ENCODE assay signal across 17 cellular contexts in the genomic region with DNA sequence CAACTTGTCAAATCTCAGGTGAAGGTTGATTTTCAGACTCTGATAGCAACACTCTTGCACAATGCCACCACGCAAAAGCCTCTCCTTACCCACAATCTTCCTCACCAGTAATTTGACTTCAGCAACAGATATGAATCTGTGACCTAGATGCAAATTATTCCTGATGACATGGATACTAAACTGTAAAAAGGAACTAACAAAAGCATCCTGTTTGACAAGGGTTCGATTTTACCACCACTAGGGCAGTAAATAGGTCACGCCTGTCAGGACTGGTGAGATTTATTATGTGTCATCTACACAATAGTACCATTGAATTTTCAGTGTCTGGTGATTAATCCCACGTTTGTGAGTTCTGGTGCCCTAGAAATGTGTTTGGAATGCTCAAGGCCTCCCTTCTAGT.
A peak's percentile ranks its signal among the peaks of the same experiment; 100 is the strongest.
DNase-seq lines count a peak whose midpoint lies in the region; ATAC-seq and TF ChIP-seq lines count a peak whose summit lies in the region.
"Had no signal": no experiment of that assay in that cellular context is flagged by ENCODE, and none has a peak within 500 bp of the region (broad histone marks: within the 10 kb centered on the region; RNA-seq: fewer than 3 reads in every experiment).

No MANE protein-coding gene starts in this region.

- no peak overlapping the region for H3K4me3 Mint-ChIP-seq in type B pancreatic cell
- H3K4me3 Mint-ChIP-seq in activated CD4-positive, alpha-beta T cell treated with anti-CD3 and anti-CD28 coated beads, Interleukin-2, amount 10 ng/mL, durations not matched to agents 24 days and 14 days: no peak overlapping the region
- H3K4me3 Mint-ChIP-seq: activated T-cell treated with anti-CD3 and anti-CD28 coated beads, Interleukin-2, amount 50 U/mL, for 24 hours; central memory CD8-positive, alpha-beta T cell; T-helper 1 cell treated with Interleukin-12 subunit alpha and Interleukin-12 subunit beta and Interleukin-4 antibody, amounts not matched to agents 30 μg/mL and 1 μg/mL, for 36 hours had no signal

- H3F3A ChIP-seq in SK-N-SH (replicated peaks; ENCODE audit: insufficient read depth): no peaks in the 10 kb centered on the region

- TF ChIP-seq CTCF in SK-N-SH (IDR thresholded peaks at IDR 0.05): no peak
- TF ChIP-seq CTCF in foreskin fibroblast (IDR thresholded peaks at IDR 0.05; ENCODE audit: low read depth, low read length): no peak
- peak; percentile 46 for TF ChIP-seq CTCF in type B pancreatic cell (conservative IDR thresholded peaks at IDR 0.05)

- H3K36me3 ChIP-seq in SK-N-SH (replicated peaks in 1 of 2; ENCODE audit: control insufficient read depth in 1 of 2, insufficient read depth in 2 of 2, low read length in 1 of 2): no peaks in the 10 kb centered on the region
- H3K36me3 ChIP-seq: lower lobe of right lung, neutrophil had no signal

- WGBS in SK-N-SH (ENCODE audit: low lambda C conversion rate): 67% methylated on average over 4 of the region's 4 CpGs

- no peaks in the 10 kb centered on the region for H3K27me3 ChIP-seq in SK-N-SH (ENCODE audit: insufficient read depth)
- H3K27me3 ChIP-seq: neutrophil had no signal

- peak overlapping the region; percentile 37 for H3K27ac Mint-ChIP-seq in type B pancreatic cell
- no peak overlapping the region for H3K27ac Mint-ChIP-seq in activated CD4-positive, alpha-beta T cell treated with anti-CD3 and anti-CD28 coated beads, Interleukin-2, amount 10 ng/mL, durations not matched to agents 24 days and 14 days
- H3K27ac Mint-ChIP-seq: activated T-cell treated with anti-CD3 and anti-CD28 coated beads, Interleukin-2, amount 50 U/mL, for 24 hours; T-helper 1 cell treated with Interleukin-12 subunit alpha and Interleukin-12 subunit beta and Interleukin-4 antibody, amounts not matched to agents 30 μg/mL and 1 μg/mL, for 36 hours had no signal

- H3K27me3 Mint-ChIP-seq in type B pancreatic cell: no peaks in the 10 kb centered on the region
- no peaks in the 10 kb centered on the region for H3K27me3 Mint-ChIP-seq in activated CD4-positive, alpha-beta T cell treated with anti-CD3 and anti-CD28 coated beads, Interleukin-2, amount 10 ng/mL, durations not matched to agents 24 days and 14 days
- H3K27me3 Mint-ChIP-seq: central memory CD8-positive, alpha-beta T cell had no signal

- H3K4me3 ChIP-seq in SK-N-SH (ENCODE audit: low read depth in 2 of 2, low read length in 1 of 2): no peak overlapping the region
- no peak overlapping the region for H3K4me3 ChIP-seq in foreskin fibroblast (ENCODE audit: low read depth in 1 of 2, low read length in 2 of 2)
- H3K4me3 ChIP-seq: lower lobe of right lung, smooth muscle cell had no signal

- no peaks in the 10 kb centered on the region for H4K20me1 ChIP-seq in SK-N-SH (ENCODE audit: insufficient read depth)

- peaks cover 6% of the 10 kb centered on the region for H3K9me3 Mint-ChIP-seq in type B pancreatic cell
- no peaks in the 10 kb centered on the region for H3K9me3 Mint-ChIP-seq in activated CD4-positive, alpha-beta T cell treated with anti-CD3 and anti-CD28 coated beads, Interleukin-2, amount 10 ng/mL, durations not matched to agents 24 days and 14 days
- H3K9me3 Mint-ChIP-seq: activated T-cell treated with anti-CD3 and anti-CD28 coated beads, Interleukin-2, amount 50 U/mL, for 24 hours; central memory CD8-positive, alpha-beta T cell; T-helper 1 cell treated with Interleukin-12 subunit alpha and Interleukin-12 subunit beta and Interleukin-4 antibody, amounts not matched to agents 30 μg/mL and 1 μg/mL, for 36 hours had no signal

- no peaks in the 10 kb centered on the region for H3K9me2 ChIP-seq in SK-N-SH

- POLR2A ChIA-PET in SK-N-SH (lab: Yijun Ruan, JAX): no interaction called here

- H3K4me1 Mint-ChIP-seq in type B pancreatic cell (ENCODE audit: unreplicated experiment): peaks cover 27% of the 10 kb centered on the region
- H3K4me1 Mint-ChIP-seq in activated CD4-positive, alpha-beta T cell treated with anti-CD3 and anti-CD28 coated beads, Interleukin-2, amount 10 ng/mL, durations not matched to agents 24 days and 14 days: no peaks in the 10 kb centered on the region
- H3K4me1 Mint-ChIP-seq: central memory CD8-positive, alpha-beta T cell had no signal

- no peaks in the 10 kb centered on the region for H3K79me2 ChIP-seq in SK-N-SH (ENCODE audit: insufficient read depth)

- no peak for DNase-seq in SK-N-SH
- peak; percentile 27 for DNase-seq in NCI-H774 (lab: John Stamatoyannopoulos, UW)
- DNase-seq in foreskin fibroblast: peak; percentile 35 to 47
- no peak for DNase-seq in type B pancreatic cell (ENCODE audit: extremely low spot score, unreplicated experiment)
- DNase-seq in mesenteric fat pad (ENCODE audit: low spot score): no peak
- DNase-seq in activated CD4-positive, alpha-beta T cell treated with anti-CD3 and anti-CD28 coated beads, Interleukin-2, amount 10 ng/mL, durations not matched to agents 24 days and 14 days: no peak
- DNase-seq in DMS 273 (lab: John Stamatoyannopoulos, UW; ENCODE audit: unreplicated experiment): no peak
- DNase-seq: activated T-cell treated with anti-CD3 and anti-CD28 coated beads, Interleukin-2, amount 50 U/mL, for 24 hours; Caco-2; erythroblast; lower lobe of right lung; NCI-H2171 had no signal

- intact Hi-C loops in activated CD4-positive, alpha-beta T cell treated with anti-CD3 and anti-CD28 coated beads, Interleukin-2, amount 10 ng/mL, durations not matched to agents 24 days and 14 days (cut with micrococcal nuclease): no loop called here

- peaks cover 4% of the 10 kb centered on the region for H3K36me3 Mint-ChIP-seq in type B pancreatic cell
- no peaks in the 10 kb centered on the region for H3K36me3 Mint-ChIP-seq in activated CD4-positive, alpha-beta T cell treated with anti-CD3 and anti-CD28 coated beads, Interleukin-2, amount 10 ng/mL, durations not matched to agents 24 days and 14 days (ENCODE audit: low read depth)

- no peak overlapping the region for H2AFZ ChIP-seq in SK-N-SH (ENCODE audit: low read depth)

- H3K9me3 ChIP-seq in SK-N-SH: no peaks in the 10 kb centered on the region
- H3K9me3 ChIP-seq: Caco-2, lower lobe of right lung, neutrophil had no signal

- no peak overlapping the region for H3K27ac ChIP-seq in SK-N-SH (ENCODE audit: low read depth in 2 of 2, low read length in 1 of 2)
- H3K27ac ChIP-seq: lower lobe of right lung, neutrophil had no signal

- no peak for ATAC-seq in SK-N-SH treated with all-trans-retinoic acid at 6 μM for 48 hours
- ATAC-seq: lower lobe of right lung had no signal

- TF ChIP-seq EP300 in SK-N-SH (IDR thresholded peaks at IDR 0.05; ENCODE audit: borderline replicate concordance in 1 of 2, low read depth in 1 of 2, low read length in 1 of 2): no peak

- H3K4me2 ChIP-seq in SK-N-SH: no peak overlapping the region
- H3K4me2 ChIP-seq: smooth muscle cell had no signal

- no peak overlapping the region for H3K9ac ChIP-seq in SK-N-SH

- H3K4me1 ChIP-seq in SK-N-SH (ENCODE audit: control insufficient read depth in 1 of 2, insufficient read depth in 2 of 2, low read depth in 1 of 2, low read length in 1 of 2): no peaks in the 10 kb centered on the region
- H3K4me1 ChIP-seq: lower lobe of right lung had no signal

- CTCF ChIA-PET in SK-N-SH (lab: Yijun Ruan, JAX): interaction anchor here (0.9 to 1.3 kb wide), 2 partner anchors 11 to 167 kb away, joined by 3 read pairs; no protein-coding TSS in a partner anchor

- TF ChIP-seq RAD21 in SK-N-SH (IDR thresholded peaks at IDR 0.05; ENCODE audit: low read length): no peak

TF ChIP-seq in SK-N-SH, 30 proteins besides CTCF, POLR2A, EP300 and RAD21:
- TF ChIP-seq JUND (IDR thresholded peaks at IDR 0.05): no peak
- TF ChIP-seq, protein P1, sequence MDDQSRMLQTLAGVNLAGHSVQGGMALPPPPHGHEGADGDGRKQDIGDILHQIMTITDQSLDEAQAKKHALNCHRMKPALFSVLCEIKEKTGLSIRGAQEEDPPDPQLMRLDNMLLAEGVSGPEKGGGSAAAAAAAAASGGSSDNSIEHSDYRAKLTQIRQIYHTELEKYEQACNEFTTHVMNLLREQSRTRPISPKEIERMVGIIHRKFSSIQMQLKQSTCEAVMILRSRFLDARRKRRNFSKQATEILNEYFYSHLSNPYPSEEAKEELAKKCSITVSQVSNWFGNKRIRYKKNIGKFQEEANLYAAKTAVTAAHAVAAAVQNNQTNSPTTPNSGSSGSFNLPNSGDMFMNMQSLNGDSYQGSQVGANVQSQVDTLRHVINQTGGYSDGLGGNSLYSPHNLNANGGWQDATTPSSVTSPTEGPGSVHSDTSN (IDR thresholded peaks at IDR 0.05): peak; percentile 53

TF ChIP-seq in SK-N-SH treated with all-trans-retinoic acid at 6 μM for 48 hours, 23 proteins besides CTCF, POLR2A, EP300 and RAD21:
- TF ChIP-seq ARNTL (CRISPR knock-in tag; IDR thresholded peaks at IDR 0.05; ENCODE audit: borderline replicate concordance, low read depth) (no peak), RARB (CRISPR knock-in tag; IDR thresholded peaks at IDR 0.05) (no peak), TOX (CRISPR knock-in tag; IDR thresholded peaks at IDR 0.05; ENCODE audit: borderline replicate concordance) (no peak)
- TF ChIP-seq, protein P2, sequence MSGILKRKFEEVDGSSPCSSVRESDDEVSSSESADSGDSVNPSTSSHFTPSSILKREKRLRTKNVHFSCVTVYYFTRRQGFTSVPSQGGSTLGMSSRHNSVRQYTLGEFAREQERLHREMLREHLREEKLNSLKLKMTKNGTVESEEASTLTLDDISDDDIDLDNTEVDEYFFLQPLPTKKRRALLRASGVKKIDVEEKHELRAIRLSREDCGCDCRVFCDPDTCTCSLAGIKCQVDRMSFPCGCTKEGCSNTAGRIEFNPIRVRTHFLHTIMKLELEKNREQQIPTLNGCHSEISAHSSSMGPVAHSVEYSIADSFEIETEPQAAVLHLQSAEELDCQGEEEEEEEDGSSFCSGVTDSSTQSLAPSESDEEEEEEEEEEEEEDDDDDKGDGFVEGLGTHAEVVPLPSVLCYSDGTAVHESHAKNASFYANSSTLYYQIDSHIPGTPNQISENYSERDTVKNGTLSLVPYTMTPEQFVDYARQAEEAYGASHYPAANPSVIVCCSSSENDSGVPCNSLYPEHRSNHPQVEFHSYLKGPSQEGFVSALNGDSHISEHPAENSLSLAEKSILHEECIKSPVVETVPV (CRISPR knock-in tag; IDR thresholded peaks at IDR 0.05): no peak

Comparison
In these comparisons a context has a peak if more than half of its experiments do, and no peak if none do; other contexts are left out.
1. DNase-seq: peak in NCI-H774 (single experiment) and foreskin fibroblast (2 of 2); none in SK-N-SH (single experiment), type B pancreatic cell (single experiment), mesenteric fat pad (single experiment), activated CD4-positive, alpha-beta T cell treated with anti-CD3 and anti-CD28 coated beads, Interleukin-2, amount 10 ng/mL, durations not matched to agents 24 days and 14 days (single experiment) and DMS 273 (single experiment).